Comparison of ENCODE assay signal across 8 cellular contexts in genomic region chr6:158853072-158853871, GRCh38. TPM values are rescaled to one million over a fixed set of nuclear protein-coding genes. Genes with fewer than 3 reads are reported as not detected.
A peak's percentile ranks its signal among the peaks of the same experiment; 100 is the strongest.
DNase-seq lines count a peak whose midpoint lies in the region; ATAC-seq and TF ChIP-seq lines count a peak whose summit lies in the region.

No MANE protein-coding gene starts in this region.

- DNase-seq in T1000 (lab: John Stamatoyannopoulos, UW) (peak; percentile 64), body of pancreas (peak; percentile 91 to 96 (median 94)), kidney epithelial cell (ENCODE audit: low read depth) (peak; percentile 99), NCI-H82 treated with DMSO at 0.1 percent for 48 hours (lab: John Stamatoyannopoulos, UW; ENCODE audit: unreplicated experiment) (no peak)
- DNase-seq in stimulated activated CD4-positive, alpha-beta T cell treated with anti-CD3 and anti-CD28 coated beads, TNF-alpha, amount 100 ng/mL, for 48 hours (ENCODE audit: low read depth in 3 of 3): peak; percentile 71 to 83 (median 81)

- intact Hi-C loops in body of pancreas (cut with DNase I): no loop called here

- peaks cover 4% of the 10 kb centered on the region for H3F3A ChIP-seq in DOHH2 (ENCODE audit: control insufficient read depth, insufficient read depth)

- peak overlapping the region; percentile 70 for H3K4me3 ChIP-seq in DOHH2 (ENCODE audit: low read length)
- peak overlapping the region; percentile 41 for H3K4me3 ChIP-seq in HUES6 (ENCODE audit: low read depth, low read length)
- H3K4me3 ChIP-seq in body of pancreas: no peak overlapping the region
- no peak overlapping the region for H3K4me3 ChIP-seq in kidney epithelial cell (ENCODE audit: low read depth, low read length)

- peak; percentile 49 to 79 (median 73) for TF ChIP-seq POLR2A in body of pancreas (IDR thresholded peaks at IDR 0.05)

- H3K27ac ChIP-seq in DOHH2 (ENCODE audit: low read depth, low read length): peak overlapping the region; percentile 85
- H3K27ac ChIP-seq in HUES6 (ENCODE audit: low read depth, low read length): peak overlapping the region; percentile 90
- H3K27ac ChIP-seq in body of pancreas: peak overlapping the region; percentile 76 to 97 (median 85)

- ATAC-seq in GM21576 (IDR thresholded peaks at IDR 0.05; ENCODE audit: unreplicated experiment) (peak; percentile 90), body of pancreas (peak; percentile 89)

- no peaks in the 10 kb centered on the region for H3K9me3 ChIP-seq in DOHH2 (ENCODE audit: control insufficient read depth, insufficient read depth, low read length)
- H3K9me3 ChIP-seq in HUES6 (ENCODE audit: control insufficient read depth, insufficient read depth, low read depth, low read length): no peaks in the 10 kb centered on the region
- no peaks in the 10 kb centered on the region for H3K9me3 ChIP-seq in body of pancreas

- peaks cover 83% of the 10 kb centered on the region for H3K4me1 ChIP-seq in DOHH2 (ENCODE audit: control insufficient read depth, low read length)
- H3K4me1 ChIP-seq in HUES6 (ENCODE audit: control insufficient read depth, insufficient read depth, low read length): peaks cover 52% of the 10 kb centered on the region
- peaks cover 49% of the 10 kb centered on the region for H3K4me1 ChIP-seq in body of pancreas

- H3K27me3 ChIP-seq in DOHH2 (ENCODE audit: control insufficient read depth, low read length): no peaks in the 10 kb centered on the region
- H3K27me3 ChIP-seq in HUES6 (ENCODE audit: control insufficient read depth, insufficient read depth, low read length): no peaks in the 10 kb centered on the region
- H3K27me3 ChIP-seq in body of pancreas: no peaks in the 10 kb centered on the region
- no peaks in the 10 kb centered on the region for H3K27me3 ChIP-seq in kidney epithelial cell (ENCODE audit: control insufficient read depth, insufficient read depth, low read length)

- H3K79me2 ChIP-seq in DOHH2 (ENCODE audit: control insufficient read depth, low read length): peaks cover 12% of the 10 kb centered on the region

- TF ChIP-seq CTCF in DOHH2 (IDR thresholded peaks at IDR 0.05; ENCODE audit: low read depth, low read length, poor library complexity, severe bottlenecking) (no peak), body of pancreas (IDR thresholded peaks at IDR 0.05) (peak in 1 of 7 experiments; percentile 10), kidney epithelial cell (IDR thresholded peaks at IDR 0.05; ENCODE audit: insufficient read depth, low read length, poor library complexity, severe bottlenecking) (no peak)

- no peaks in the 10 kb centered on the region for H4K20me1 ChIP-seq in DOHH2 (ENCODE audit: control insufficient read depth, insufficient read depth, low read depth, low read length)

- H3K9ac ChIP-seq in HUES6 (ENCODE audit: low read length): peak overlapping the region; percentile 83

- H3K9me2 ChIP-seq in DOHH2 (replicated peaks; ENCODE audit: control insufficient read depth, low read length): no peaks in the 10 kb centered on the region

- 34 to 37% methylated on average over 13 of the region's 13 CpGs for WGBS in body of pancreas, 2 donors

- no peaks in the 10 kb centered on the region for H3K36me3 ChIP-seq in DOHH2 (ENCODE audit: control insufficient read depth, low read length)
- no peaks in the 10 kb centered on the region for H3K36me3 ChIP-seq in HUES6 (ENCODE audit: control insufficient read depth, insufficient read depth, low read length)
- no peaks in the 10 kb centered on the region for H3K36me3 ChIP-seq in body of pancreas (replicated peaks in 1 of 2; ENCODE audit: insufficient read depth in 1 of 2, low read depth in 2 of 2)
- no peaks in the 10 kb centered on the region for H3K36me3 ChIP-seq in kidney epithelial cell (ENCODE audit: control insufficient read depth, insufficient read depth, low read length)

- H3K4me2 ChIP-seq in DOHH2 (ENCODE audit: low read length): peak overlapping the region; percentile 84

RNA-seq across cellular contexts. Expression of gene EZR, which starts 34.1 kb away (rescaled TPM):
- 100 to 1,000 TPM in 1 of 2 donors, 10 to 100 TPM in 1; 76.8 to 103 TPM for total RNA-seq in body of pancreas
- total RNA-seq in kidney epithelial cell: 259 and 277 TPM in 2 replicates

Comparison
In these comparisons a context has a peak if more than half of its experiments do, and no peak if none do; other contexts are left out.
1. H3K4me3 ChIP-seq: peak in DOHH2 (single experiment) and HUES6 (single experiment); none in body of pancreas (0 of 2) and kidney epithelial cell (single experiment).
2. Peak in every context shown above with its lines, with median percentiles within 50 percentile points of each other: H3K27ac ChIP-seq.